ENCODE assay signal across 13 cellular contexts in genomic region chr1:82152356-82153281, GRCh38.
DNase-seq lines count a peak whose midpoint lies in the region; ATAC-seq and TF ChIP-seq lines count a peak whose summit lies in the region.
"Had no signal": no experiment of that assay in that cellular context is flagged by ENCODE, and none has a peak within 500 bp of the region (broad histone marks: within the 10 kb centered on the region; RNA-seq: fewer than 3 reads in every experiment).

No MANE protein-coding gene starts in this region.

- peaks cover 6% of the 10 kb centered on the region for H3K4me1 Mint-ChIP-seq in T-helper 1 cell treated with Interleukin-12 subunit alpha and Interleukin-12 subunit beta and Interleukin-4 antibody, amounts not matched to agents 30 μg/mL and 1 μg/mL, for 36 hours (ENCODE audit: low read depth)

- no peak overlapping the region for H3K4me3 Mint-ChIP-seq in T-helper 1 cell treated with Interleukin-12 subunit alpha and Interleukin-12 subunit beta and Interleukin-4 antibody, amounts not matched to agents 30 μg/mL and 1 μg/mL, for 36 hours

- H3K4me3 ChIP-seq in smooth muscle cell = no peak overlapping the region
- H3K4me3 ChIP-seq in hepatocyte = no peak overlapping the region
- H3K4me3 ChIP-seq: A549 had no signal

- H2AFZ ChIP-seq in smooth muscle cell (ENCODE audit: low read depth) = peak overlapping the region; percentile 16
- H2AFZ ChIP-seq in hepatocyte = no peak overlapping the region

- H3K36me3 Mint-ChIP-seq in T-helper 1 cell treated with Interleukin-12 subunit alpha and Interleukin-12 subunit beta and Interleukin-4 antibody, amounts not matched to agents 30 μg/mL and 1 μg/mL, for 36 hours (ENCODE audit: low read depth) = no peaks in the 10 kb centered on the region

- 76% methylated on average over 5 of the region's 5 CpGs for WGBS in smooth muscle cell (ENCODE audit: low lambda C conversion rate)
- WGBS in hepatocyte (ENCODE audit: low lambda C conversion rate, missing lambda C conversion rate) = 76% methylated on average over 5 of the region's 5 CpGs

- H3K79me2 ChIP-seq in smooth muscle cell (ENCODE audit: low read depth) = no peaks in the 10 kb centered on the region
- H3K79me2 ChIP-seq in hepatocyte = no peaks in the 10 kb centered on the region

- H4K20me1 ChIP-seq in smooth muscle cell (ENCODE audit: low read depth) (no peaks in the 10 kb centered on the region), hepatocyte (ENCODE audit: insufficient read depth, poor library complexity, severe bottlenecking) (no peaks in the 10 kb centered on the region)

- peaks cover 11% of the 10 kb centered on the region for H3K4me1 ChIP-seq in smooth muscle cell (ENCODE audit: low read depth)
- H3K4me1 ChIP-seq in hepatocyte (ENCODE audit: insufficient read depth) = peaks cover 4% of the 10 kb centered on the region
- H3K4me1 ChIP-seq: A549 had no signal

- H3K9ac ChIP-seq in smooth muscle cell (ENCODE audit: low read depth) = no peak overlapping the region

- H3K9me3 ChIP-seq in smooth muscle cell (replicated peaks; ENCODE audit: low read depth) (no peaks in the 10 kb centered on the region), hepatocyte (ENCODE audit: low read depth) (no peaks in the 10 kb centered on the region)
- H3K9me3 ChIP-seq: A549 had no signal

- H3K27ac Mint-ChIP-seq in T-helper 1 cell treated with Interleukin-12 subunit alpha and Interleukin-12 subunit beta and Interleukin-4 antibody, amounts not matched to agents 30 μg/mL and 1 μg/mL, for 36 hours = peak overlapping the region; percentile 13

- H3K27me3 ChIP-seq in smooth muscle cell (ENCODE audit: low read depth) (no peaks in the 10 kb centered on the region), hepatocyte (no peaks in the 10 kb centered on the region)

- DNase-seq in T-helper 1 cell (no peak), NCI-H2171 (lab: John Stamatoyannopoulos, UW) (peak; percentile 20), smooth muscle cell (lab: John Stamatoyannopoulos, UW; ENCODE audit: unreplicated experiment) (no peak), NCI-H1436 (lab: John Stamatoyannopoulos, UW) (no peak), hepatocyte (ENCODE audit: low spot score) (no peak)
- DNase-seq in activated CD8-positive, alpha-beta memory T cell treated with anti-CD3 and anti-CD28 coated beads, Interleukin-2, amount 50 U/mL, for 4 hours = no peak
- DNase-seq: activated naive CD4-positive, alpha-beta T cell; NCI-H187; stimulated activated CD4-positive, alpha-beta T cell treated with anti-CD3 and anti-CD28 coated beads, Interleukin-1b, Interleukin-23, amount 100 ng/mL, for 48 hours had no signal

- H3K9me2 ChIP-seq in hepatocyte (replicated peaks; ENCODE audit: insufficient read depth) = no peaks in the 10 kb centered on the region

- H3K9me3 Mint-ChIP-seq in T-helper 1 cell treated with Interleukin-12 subunit alpha and Interleukin-12 subunit beta and Interleukin-4 antibody, amounts not matched to agents 30 μg/mL and 1 μg/mL, for 36 hours = peaks cover 5% of the 10 kb centered on the region

- H3K4me2 ChIP-seq in smooth muscle cell (no peak overlapping the region), hepatocyte (no peak overlapping the region)
- H3K4me2 ChIP-seq: A549 had no signal

- no peaks in the 10 kb centered on the region for H3K27me3 Mint-ChIP-seq in T-helper 1 cell treated with Interleukin-12 subunit alpha and Interleukin-12 subunit beta and Interleukin-4 antibody, amounts not matched to agents 30 μg/mL and 1 μg/mL, for 36 hours (ENCODE audit: low read depth)

- TF ChIP-seq CTCF in smooth muscle cell (IDR thresholded peaks at IDR 0.05; ENCODE audit: borderline replicate concordance, insufficient read depth, poor library complexity, severe bottlenecking) (no peak), hepatocyte (IDR thresholded peaks at IDR 0.05; ENCODE audit: poor library complexity) (no peak)

- H3F3A ChIP-seq in smooth muscle cell (ENCODE audit: low read depth) = no peaks in the 10 kb centered on the region

- peak overlapping the region; percentile 5 for H3K27ac ChIP-seq in smooth muscle cell (ENCODE audit: low read depth)
- H3K27ac ChIP-seq in hepatocyte = no peak overlapping the region
- H3K27ac ChIP-seq: A549, HL-60 had no signal

- peak; percentile 75 for ATAC-seq in HG02763 (IDR thresholded peaks at IDR 0.05; ENCODE audit: unreplicated experiment)
- ATAC-seq: A549 had no signal

- no peaks in the 10 kb centered on the region for H3K36me3 ChIP-seq in smooth muscle cell (ENCODE audit: low read depth)
- H3K36me3 ChIP-seq in hepatocyte (replicated peaks; ENCODE audit: insufficient read depth, low read depth) = no peaks in the 10 kb centered on the region
